1 cellular context compared by ENCODE assay signal in the genomic region with DNA sequence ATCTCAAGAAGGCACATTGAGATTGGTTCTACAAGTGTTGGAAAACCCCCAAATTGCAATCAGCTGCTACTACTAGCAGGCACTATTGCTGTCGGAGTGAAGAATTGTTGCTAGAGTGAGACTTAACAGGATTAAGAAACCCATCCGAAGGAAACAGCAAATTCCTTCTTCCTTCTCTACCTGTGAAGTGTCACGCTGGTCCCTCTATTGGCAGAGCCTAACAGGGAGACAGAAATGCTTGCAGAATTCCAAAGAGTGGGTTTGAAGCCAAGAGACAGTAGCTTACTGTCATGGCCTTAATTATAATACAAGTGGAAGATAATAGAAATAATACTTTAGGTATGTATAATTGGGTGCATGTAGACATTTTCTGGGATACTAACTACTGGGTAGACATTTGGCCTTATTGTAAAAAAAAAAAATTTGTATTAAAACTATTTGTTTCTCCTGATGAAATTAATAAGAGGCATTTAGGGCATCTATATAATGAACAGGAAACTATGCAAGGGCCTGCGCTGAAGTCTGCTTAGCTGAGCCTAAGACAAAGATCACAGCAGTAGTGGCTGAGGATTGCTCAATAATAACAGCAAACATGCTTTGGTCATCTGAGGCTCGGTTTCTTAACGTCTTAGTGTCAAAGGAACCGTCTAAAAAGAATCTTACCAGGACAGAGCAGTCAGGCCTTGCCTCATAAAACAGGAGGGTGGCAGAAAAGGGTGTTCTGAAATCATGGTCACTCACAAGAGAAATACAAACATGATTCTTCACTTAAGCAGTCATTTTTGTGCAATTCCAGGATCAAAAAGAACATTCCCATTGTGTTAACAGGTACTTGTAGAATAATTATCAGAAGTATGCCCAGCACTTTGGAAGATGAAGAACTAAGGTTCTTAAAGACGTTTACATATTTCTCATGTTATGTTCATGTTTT.
TF ChIP-seq lines count a peak whose summit lies in the region.

No MANE protein-coding gene starts in this region.

TF ChIP-seq in K562, 482 proteins besides CTCF, POLR2A, EP300 and RAD21:
- TF ChIP-seq CEBPG (CRISPR knock-in tag; IDR thresholded peaks at IDR 0.05) = no peak; the same call in 1 of the 2 replicates
- peak; percentile 33 to 55; a peak in 2 of 4 replicates for TF ChIP-seq CEBPG (tag; conservative IDR thresholded peaks at IDR 0.05 in 1 of 2, IDR thresholded peaks at IDR 0.05 in 1 of 2)
- TF ChIP-seq PHF21A (IDR thresholded peaks at IDR 0.05; ENCODE audit: borderline replicate concordance, low read depth) = no peak
- no peak for TF ChIP-seq ZNF436 (CRISPR knock-in tag; IDR thresholded peaks at IDR 0.05)
- TF ChIP-seq CEBPB (tag; IDR thresholded peaks at IDR 0.05) = peak; percentile 86
